Comparison of ENCODE assay signal across 22 cellular contexts in the genomic region with DNA sequence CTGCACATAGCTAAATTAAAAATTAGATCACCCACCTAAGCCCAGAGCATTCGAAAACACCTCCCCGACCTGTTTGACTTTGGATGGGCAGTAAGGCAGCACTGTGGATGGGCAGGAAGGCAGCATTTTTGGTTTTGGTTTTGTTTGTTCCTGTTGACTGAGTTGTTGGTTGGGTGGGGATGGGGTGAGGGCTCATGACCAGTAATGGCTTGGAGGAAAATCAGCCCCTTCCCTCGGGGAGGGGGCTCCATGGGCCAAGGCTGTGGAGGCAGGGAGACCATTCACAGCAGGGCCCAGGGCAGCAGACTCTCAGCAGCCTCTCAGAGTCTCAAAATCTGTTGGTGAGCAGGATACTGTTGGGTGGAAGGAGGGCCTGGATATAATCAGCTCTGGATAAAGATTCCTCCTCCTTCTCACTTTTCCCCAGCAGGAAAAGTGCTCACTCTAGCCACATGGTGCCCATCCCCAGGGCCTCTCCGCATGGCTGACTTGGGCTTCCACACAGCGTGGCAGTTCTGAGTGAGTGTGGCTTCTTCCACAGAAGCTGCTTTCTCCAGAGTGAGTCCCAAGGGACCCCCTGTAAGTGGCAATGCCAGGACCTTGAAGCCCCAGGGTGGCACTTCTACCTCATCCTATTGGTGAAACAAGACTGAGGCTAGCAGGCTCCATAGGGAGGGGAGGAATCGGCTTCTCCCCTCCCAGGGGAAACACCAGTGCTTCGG.
DNase-seq lines count a peak whose midpoint lies in the region; ATAC-seq, FAIRE-seq and TF ChIP-seq lines count a peak whose summit lies in the region.
"Had no signal": no experiment of that assay in that cellular context is flagged by ENCODE, and none has a peak within 500 bp of the region (broad histone marks: within the 10 kb centered on the region; RNA-seq: fewer than 3 reads in every experiment).

No MANE protein-coding gene starts in this region.

- no peak for FAIRE-seq in kidney (lab: Jason Lieb, UNC)
- FAIRE-seq: A204.1, D721Med, GM12878, GM19239 had no signal

- no peak overlapping the region for H3K4me3 ChIP-seq in heart left ventricle
- no peak overlapping the region for H3K4me3 ChIP-seq in Peyer's patch
- H3K4me3 ChIP-seq in kidney (ENCODE audit: low read length in 2 of 2): no peak overlapping the region
- H3K4me3 ChIP-seq in osteoblast (ENCODE audit: insufficient read depth, low read length): no peak overlapping the region
- H3K4me3 ChIP-seq in prostate gland: no peak overlapping the region
- H3K4me3 ChIP-seq: GM12878, GM23248, HAP-1 had no signal

- H3K36me3 ChIP-seq in heart left ventricle (no peaks in the 10 kb centered on the region), Peyer's patch (no peaks in the 10 kb centered on the region), kidney (ENCODE audit: control insufficient read depth in 1 of 2, insufficient read depth in 2 of 2, low read length in 2 of 2) (no peaks in the 10 kb centered on the region), osteoblast (ENCODE audit: insufficient read depth, low read length) (no peaks in the 10 kb centered on the region), prostate gland (no peaks in the 10 kb centered on the region)
- H3K36me3 ChIP-seq: HAP-1 had no signal

- TF ChIP-seq CTCF in heart left ventricle (IDR thresholded peaks at IDR 0.05) (no peak), Peyer's patch (IDR thresholded peaks at IDR 0.05) (no peak), kidney (IDR thresholded peaks at IDR 0.05; ENCODE audit: borderline replicate concordance, extremely low read depth, insufficient read depth) (no peak), osteoblast (IDR thresholded peaks at IDR 0.05; ENCODE audit: extremely low read depth, low read depth, low read length) (no peak), prostate gland (IDR thresholded peaks at IDR 0.05) (no peak)

- H3K4me1 ChIP-seq in heart left ventricle (no peaks in the 10 kb centered on the region), Peyer's patch (no peaks in the 10 kb centered on the region), kidney (ENCODE audit: control insufficient read depth in 1 of 2, insufficient read depth in 1 of 2, low read depth in 1 of 2, low read length in 2 of 2) (no peaks in the 10 kb centered on the region), osteoblast (ENCODE audit: insufficient read depth, low read length) (no peaks in the 10 kb centered on the region), prostate gland (replicated peaks) (no peaks in the 10 kb centered on the region)
- H3K4me1 ChIP-seq: HAP-1 had no signal

- no peak for TF ChIP-seq POLR2A in heart left ventricle (IDR thresholded peaks at IDR 0.05)
- TF ChIP-seq POLR2A in Peyer's patch (IDR thresholded peaks at IDR 0.05): no peak
- no peak for TF ChIP-seq POLR2A in prostate gland (IDR thresholded peaks at IDR 0.05)

- H3K9ac ChIP-seq in kidney (ENCODE audit: low read length in 2 of 2): no peak overlapping the region
- H3K9ac ChIP-seq: GM23248 had no signal

- H3K9me3 ChIP-seq in heart left ventricle (no peaks in the 10 kb centered on the region), Peyer's patch (no peaks in the 10 kb centered on the region), kidney (ENCODE audit: control insufficient read depth in 1 of 2, low read length in 2 of 2) (no peaks in the 10 kb centered on the region), osteoblast (ENCODE audit: low read depth, low read length) (no peaks in the 10 kb centered on the region), prostate gland (no peaks in the 10 kb centered on the region)
- H3K9me3 ChIP-seq: HAP-1 had no signal

- intact Hi-C loops in cardiac septum (cut with DNase I) (no loop called here), heart left ventricle (cut with DNase I) (loop anchor here in 1 of 10 donors (10.0 kb wide), 1 partner anchor 192 kb away; no protein-coding TSS in a partner anchor), kidney (cut with DNase I) (no loop called here), prostate gland (cut with DNase I) (loop anchor here (10.0 kb wide), 1 partner anchor 58 kb away; no protein-coding TSS in a partner anchor)

- no peaks in the 10 kb centered on the region for H3K79me2 ChIP-seq in osteoblast (ENCODE audit: insufficient read depth, low read length)

- H4K20me1 ChIP-seq in osteoblast (ENCODE audit: insufficient read depth, low read length): no peaks in the 10 kb centered on the region

- H3K4me2 ChIP-seq in osteoblast (ENCODE audit: insufficient read depth, low read length): no peak overlapping the region

- H2AFZ ChIP-seq in osteoblast (ENCODE audit: low read length): no peak overlapping the region
- H2AFZ ChIP-seq: GM23248 had no signal

- ATAC-seq in heart left ventricle: no peak
- no peak for ATAC-seq in HG02571 (IDR thresholded peaks at IDR 0.05; ENCODE audit: unreplicated experiment)
- ATAC-seq: GM12878 had no signal

- peaks cover 0 to 43% (median 0%) of the 10 kb centered on the region in 9 donors for H3K27me3 ChIP-seq in heart left ventricle
- H3K27me3 ChIP-seq in Peyer's patch: no peaks in the 10 kb centered on the region
- no peaks in the 10 kb centered on the region for H3K27me3 ChIP-seq in osteoblast (ENCODE audit: insufficient read depth, low read length)
- H3K27me3 ChIP-seq in prostate gland (replicated peaks; ENCODE audit: insufficient read depth): peaks cover 2% of the 10 kb centered on the region

- peak; percentile 33 for DNase-seq in cardiac septum (ENCODE audit: low spot score)
- DNase-seq in heart left ventricle: no peak
- DNase-seq in Peyer's patch: peak in 2 of 3 donors; percentile 9 to 23
- DNase-seq in kidney: peak; percentile 20
- peak; percentile 89 for DNase-seq in osteoblast (ENCODE audit: insufficient read length, low spot score, missing footprints)
- no peak for DNase-seq in prostate gland (ENCODE audit: low spot score)
- no peak for DNase-seq in AG08396 (ENCODE audit: low spot score)
- DNase-seq: ACHN; CD4-positive, alpha-beta T cell; CD8-positive, alpha-beta memory T cell; DMS 273 treated with DMSO at 0.1 percent for 48 hours; DMS79; GDM1; GM23248; HFFc6 had no signal

- no peak overlapping the region for H3K27ac ChIP-seq in heart left ventricle
- no peak overlapping the region for H3K27ac ChIP-seq in Peyer's patch
- H3K27ac ChIP-seq in kidney (ENCODE audit: low read depth in 2 of 2, low read length in 2 of 2): no peak overlapping the region
- H3K27ac ChIP-seq in osteoblast (ENCODE audit: low read depth, low read length): no peak overlapping the region
- H3K27ac ChIP-seq in prostate gland: no peak overlapping the region
- H3K27ac ChIP-seq: 22Rv1, GM23248 had no signal

- 74 to 85% (median 80%) methylated on average over 5 to 7 of the region's 7 CpGs for WGBS in heart left ventricle, 4 donors
- 89% methylated on average over 7 of the region's 7 CpGs for WGBS in prostate gland

Comparison
In these comparisons a context has a peak if more than half of its experiments do, and no peak if none do; other contexts are left out.
1. DNase-seq: peak in cardiac septum (single experiment), Peyer's patch (2 of 3), kidney (single experiment) and osteoblast (single experiment); none in heart left ventricle (0 of 5), prostate gland (single experiment) and AG08396 (single experiment).